ENCODE assay signal across 11 cellular contexts in genomic region chr4:183074288-183074990, GRCh38. TPM values are rescaled to one million over a fixed set of nuclear protein-coding genes. Genes with fewer than 3 reads are reported as not detected.
A peak's percentile ranks its signal among the peaks of the same experiment; 100 is the strongest.
DNase-seq lines count a peak whose midpoint lies in the region; ATAC-seq, FAIRE-seq and TF ChIP-seq lines count a peak whose summit lies in the region.
"Had no signal": no experiment of that assay in that cellular context is flagged by ENCODE, and none has a peak within 500 bp of the region (broad histone marks: within the 10 kb centered on the region; RNA-seq: fewer than 3 reads in every experiment).

No MANE protein-coding gene starts in this region.

- ATAC-seq in HepG2 (no peak; the same call in 2 of the 3 replicates), right lobe of liver (no peak), K562 (no peak), mucosa of descending colon (no peak)

- DNase-seq in HepG2 (ENCODE audit: low spot score) (peak; percentile 31), right lobe of liver (no peak), K562 (ENCODE audit: extremely low read depth in 1 of 4, low spot score in 3 of 4) (no peak), left kidney (ENCODE audit: low read depth, low spot score) (peak; percentile 35), ecto neural progenitor cell (ENCODE audit: low spot score) (no peak), mucosa of descending colon (no peak), immature natural killer cell (no peak)
- no peak for DNase-seq in stimulated activated CD4-positive, alpha-beta T cell treated with anti-CD3 and anti-CD28 coated beads, Interleukin-15, amount 100 ng/mL, for 24 hours

- no peaks in the 10 kb centered on the region for H4K20me1 ChIP-seq in HepG2 (ENCODE audit: insufficient read depth, low read length)
- H4K20me1 ChIP-seq in K562 (replicated peaks; ENCODE audit: control insufficient read depth, insufficient read depth, low read length): no peaks in the 10 kb centered on the region

- H3K4me1 ChIP-seq in HepG2 (ENCODE audit: insufficient read depth, low read length): peaks cover 63% of the 10 kb centered on the region
- peaks cover 0 to 17% (median 0%) of the 10 kb centered on the region in 4 donors for H3K4me1 ChIP-seq in right lobe of liver
- H3K4me1 ChIP-seq in K562 (replicated peaks in 1 of 2; ENCODE audit: control insufficient read depth in 2 of 2, insufficient read depth in 2 of 2, low read length in 2 of 2): no peaks in the 10 kb centered on the region
- H3K4me1 ChIP-seq in mucosa of descending colon (ENCODE audit: low read depth): no peaks in the 10 kb centered on the region

- H3K79me2 ChIP-seq in HepG2 (ENCODE audit: insufficient read depth, low read length): no peaks in the 10 kb centered on the region
- no peaks in the 10 kb centered on the region for H3K79me2 ChIP-seq in K562 (ENCODE audit: control insufficient read depth, insufficient read depth, low read length)

- peaks cover 2 to 7% (median 4%) of the 10 kb centered on the region in 3 donors for H3K27me3 Mint-ChIP-seq in immature natural killer cell (ENCODE audit: low read depth in 3 of 3)

- TF ChIP-seq RAD21 in HepG2 (CRISPR knock-in tag; IDR thresholded peaks at IDR 0.05): no peak
- no peak for TF ChIP-seq RAD21 in K562 (CRISPR knock-in tag; conservative IDR thresholded peaks at IDR 0.05 in 1 of 2, IDR thresholded peaks at IDR 0.05 in 1 of 2)

- BruUV-seq in HepG2 (replicated peaks; lab: Mats Ljungman, UMichigan): no TSS peak
- no TSS peak for BruUV-seq in K562 (replicated peaks; lab: Mats Ljungman, UMichigan)

- H3K27me3 ChIP-seq in HepG2 (ENCODE audit: control insufficient read depth in 1 of 2, insufficient read depth in 2 of 2, low read length in 2 of 2): no peaks in the 10 kb centered on the region; a peak in 1 of 5 replicates
- no peaks in the 10 kb centered on the region for H3K27me3 ChIP-seq in right lobe of liver
- H3K27me3 ChIP-seq in K562 (ENCODE audit: control insufficient read depth in 2 of 2, insufficient read depth in 2 of 2, low read length in 2 of 2): no peaks in the 10 kb centered on the region

- H3K4me2 ChIP-seq in HepG2 (ENCODE audit: low read depth, low read length): peak overlapping the region; percentile 40; the same call in 1 of the 2 replicates
- H3K4me2 ChIP-seq in K562 (ENCODE audit: insufficient read depth, low read length): no peak overlapping the region
- H3K4me2 ChIP-seq: PC-9 had no signal

- no peak overlapping the region for H3K27ac Mint-ChIP-seq in immature natural killer cell
- H3K27ac Mint-ChIP-seq: nephron had no signal

- no peak for TF ChIP-seq EP300 in HepG2 (IDR thresholded peaks at IDR 0.05; ENCODE audit: low read depth in 2 of 2, low read length in 2 of 2)
- TF ChIP-seq EP300 in HepG2 (CRISPR knock-in tag; IDR thresholded peaks at IDR 0.05; ENCODE audit: borderline replicate concordance): no peak
- TF ChIP-seq EP300 in K562 (IDR thresholded peaks at IDR 0.05; ENCODE audit: low read length): no peak

- H3K4me3 Mint-ChIP-seq in immature natural killer cell: no peak overlapping the region
- H3K4me3 Mint-ChIP-seq: nephron had no signal

- H3K9me3 Mint-ChIP-seq in immature natural killer cell: no peaks in the 10 kb centered on the region

- no peaks in the 10 kb centered on the region for H3K4me1 Mint-ChIP-seq in immature natural killer cell

- H3K9me3 ChIP-seq in HepG2 (ENCODE audit: low read length) (no peaks in the 10 kb centered on the region), right lobe of liver (no peaks in the 10 kb centered on the region), K562 (replicated peaks; ENCODE audit: control insufficient read depth, insufficient read depth, low read depth, low read length) (no peaks in the 10 kb centered on the region), mucosa of descending colon (no peaks in the 10 kb centered on the region)

- CTCF ChIA-PET in HepG2 (lab: Yijun Ruan, JAX; ENCODE audit: low intra/inter-chr PET ratio, low total read pairs) (interaction anchor here (1.0 to 4.3 kb wide), 4 partner anchors 25 to 187 kb away, joined by 3 to 69 read pairs (median 16); partner anchors contain the start of gene WWC2), K562 (lab: Yijun Ruan, JAX; ENCODE audit: low intra/inter-chr PET ratio) (interaction anchor here (0.7 to 4.8 kb wide), 4 partner anchors 176 to 188 kb away, joined by 4 to 44 read pairs (median 20); no protein-coding TSS in a partner anchor)

- H3K4me3 ChIP-seq in HepG2 (replicated peaks in 1 of 3; ENCODE audit: insufficient read depth in 1 of 3, low read depth in 2 of 3, low read length in 3 of 3) (no peak overlapping the region; a peak in 1 of 6 replicates), right lobe of liver (no peak overlapping the region), K562 (no peak overlapping the region), mucosa of descending colon (no peak overlapping the region)
- H3K4me3 ChIP-seq: PC-9 had no signal

- H3K9ac ChIP-seq in HepG2 (ENCODE audit: insufficient read depth, low read depth, low read length): no peak overlapping the region
- H3K9ac ChIP-seq in K562 (ENCODE audit: insufficient read depth in 1 of 2, low read depth in 2 of 2, low read length in 2 of 2): no peak overlapping the region

- FAIRE-seq in HepG2 (lab: Jason Lieb, UNC) (no peak), K562 (lab: Jason Lieb, UNC) (peak; percentile 37)

- H3K9me1 ChIP-seq in K562 (ENCODE audit: control insufficient read depth, insufficient read depth, low read length): no peaks in the 10 kb centered on the region

- WGBS in HepG2 (ENCODE audit: low lambda C conversion rate): 86% methylated on average over 7 of the region's 7 CpGs
- 77% methylated on average over 7 of the region's 7 CpGs for WGBS in right lobe of liver (ENCODE audit: insufficient coverage, low coverage, low lambda C conversion rate, missing lambda C conversion rate)
- 23% methylated on average over 7 of the region's 7 CpGs for WGBS in K562 (ENCODE audit: insufficient coverage, low coverage, missing lambda C conversion rate)

- H3K36me3 Mint-ChIP-seq in immature natural killer cell: no peaks in the 10 kb centered on the region

- POLR2A ChIA-PET in HepG2 (lab: Yijun Ruan, JAX): interaction anchor here (3.5 kb wide), 1 partner anchor 24 kb away, joined by 11 read pairs; the partner anchor contains the start of gene WWC2
- POLR2A ChIA-PET in K562 (lab: Yijun Ruan, JAX): no interaction called here

- no peak for TF ChIP-seq CTCF in HepG2 (CRISPR knock-in tag; IDR thresholded peaks at IDR 0.05)
- no peak for TF ChIP-seq CTCF in right lobe of liver (IDR thresholded peaks at IDR 0.05)
- TF ChIP-seq CTCF in K562 (IDR thresholded peaks at IDR 0.05 in 2 of 3, conservative IDR thresholded peaks at IDR 0.05 in 1 of 3; ENCODE audit: insufficient read depth in 2 of 3, low read depth in 1 of 3, low read length in 3 of 3): no peak
- TF ChIP-seq CTCF in mucosa of descending colon (IDR thresholded peaks at IDR 0.05): no peak

- no peak overlapping the region for H3K27ac ChIP-seq in HepG2 (ENCODE audit: extremely low read length, insufficient read depth, low read length)
- no peak overlapping the region for H3K27ac ChIP-seq in right lobe of liver
- H3K27ac ChIP-seq in K562 (ENCODE audit: extremely low read depth, low read depth, low read length): no peak overlapping the region
- H3K27ac ChIP-seq: PC-9, WERI-Rb-1 had no signal

- intact Hi-C loops in HepG2 (cut with micrococcal nuclease; ENCODE audit: unreplicated experiment) (loop anchor here (5.0 to 10.0 kb wide), 2 partner anchors 38 to 330 kb away; no protein-coding TSS in a partner anchor), right lobe of liver (cut with DNase I) (loop anchor here (5.0 to 10.0 kb wide), 2 partner anchors 188 to 190 kb away; no protein-coding TSS in a partner anchor), K562 (cut with micrococcal nuclease) (loop anchor here (5.0 kb wide), 2 partner anchors 67 to 68 kb away; no protein-coding TSS in a partner anchor), mucosa of descending colon (cut with DNase I, micrococcal nuclease) (loop anchor here (5.0 kb wide), 1 partner anchor 188 kb away; no protein-coding TSS in a partner anchor)

- in situ Hi-C loops in HepG2 (cut with HindIII; ENCODE audit: extremely low pct_ligation_motif_present, low pct_unique_long_range_greater_than_20kb): loop anchor here (5.0 to 25.0 kb wide), 2 partner anchors 183 to 338 kb away; no protein-coding TSS in a partner anchor
- in situ Hi-C loops in K562 (cut with MboI): loop anchor here (5.0 to 10.0 kb wide), 3 partner anchors 142 to 330 kb away; no protein-coding TSS in a partner anchor

- no peak overlapping the region for H2AFZ ChIP-seq in HepG2 (ENCODE audit: low read length)
- H2AFZ ChIP-seq in K562 (ENCODE audit: low read depth, low read length): no peak overlapping the region
- H2AFZ ChIP-seq: PC-9 had no signal

- H3K36me3 ChIP-seq in HepG2 (replicated peaks in 1 of 2; ENCODE audit: control insufficient read depth in 1 of 2, insufficient read depth in 2 of 2, low read length in 2 of 2) (no peaks in the 10 kb centered on the region), right lobe of liver (no peaks in the 10 kb centered on the region), K562 (ENCODE audit: control insufficient read depth, insufficient read depth, low read length) (no peaks in the 10 kb centered on the region), mucosa of descending colon (ENCODE audit: low read depth) (no peaks in the 10 kb centered on the region)
- H3K36me3 ChIP-seq: WERI-Rb-1 had no signal

- no peak for TF ChIP-seq POLR2A in HepG2 (IDR thresholded peaks at IDR 0.05; ENCODE audit: insufficient read depth in 1 of 2, low read depth in 2 of 2, low read length in 2 of 2)
- no peak for TF ChIP-seq POLR2A in right lobe of liver (IDR thresholded peaks at IDR 0.05)
- TF ChIP-seq POLR2A in K562 (conservative IDR thresholded peaks at IDR 0.05): no peak

RNA-seq across cellular contexts. Expression of gene WWC2, which starts 24.6 kb away (rescaled TPM):
- total RNA-seq in HepG2 (2016; rRNA removed; fragmentation: Illumina TruSeq; extraction: Trizol) (40.0 and 44.6 TPM in 2 replicates), right lobe of liver (10 to 100 TPM; 19.5 to 48.9 (median 34.4) TPM), K562 (2014; rRNA removed) (19.3 and 21.1 TPM in 2 replicates), K562 (2014; rRNA removed; fragmentation: Illumina TruSeq; extraction: Trizol) (21.6 and 25.9 TPM in 2 replicates), K562 (2015; rRNA removed; fragmentation: Illumina TruSeq; extraction: Trizol) (23.8 and 25.5 TPM in 2 replicates), K562 (2021) (36.8 and 39.4 TPM in 2 replicates), mucosa of descending colon (10 to 100 TPM in 1 of 3 donors, 1 to 10 TPM in 2; 6.4 to 31.2 (median 7.7) TPM)
- total RNA-seq in HepG2 (2016; cell fraction: cytosol; rRNA removed; fragmentation: Illumina TruSeq; extraction: Trizol; ENCODE audit: low read depth): 9.4 and 9.9 TPM in 2 replicates
- total RNA-seq in HepG2 (2016; cell fraction: insoluble cytoplasmic fraction; rRNA removed; fragmentation: Illumina TruSeq; extraction: Trizol): 39.3 and 44.7 TPM in 2 replicates
- total RNA-seq in HepG2 (2016; cell fraction: membrane; rRNA removed; fragmentation: Illumina TruSeq; extraction: Trizol): 20.4 and 25.6 TPM in 2 replicates
- 53.6 and 60.5 TPM in 2 replicates for total RNA-seq in HepG2 (2016; cell fraction: nucleus; rRNA removed; fragmentation: Illumina TruSeq; extraction: Trizol)
- polyA plus RNA-seq in HepG2 (2011; rRNA removed) (39.9 and 50.1 TPM in 2 replicates), K562 (2011; rRNA removed) (3.7 and 11.8 TPM in 2 replicates), K562 (2014; fragmentation: Illumina TruSeq; extraction: Trizol) (18.9 and 19.6 TPM in 2 replicates), K562 (2014; fragmentation: Nextera tagmentation; extraction: Ambion mirVana) (1 to 10 TPM; 3.9 to 5.6 TPM), K562 (2014; rRNA removed) (13.1 and 13.6 TPM in 2 replicates), immature natural killer cell (1 to 10 TPM in 1 of 3 donors, under 1 TPM in 2; 0.13 to 3.7 (median 0.78) TPM)
- polyA plus RNA-seq in HepG2 (2011; cell fraction: cytosol; rRNA removed): 28.1 and 30.9 TPM in 2 replicates
- 89.9 and 101 TPM in 2 replicates for polyA plus RNA-seq in HepG2 (2011; cell fraction: nucleus; rRNA removed)
- polyA plus RNA-seq in HepG2 (2012): 43.9 and 54.9 TPM in 2 replicates
- 0.82 and 1.0 TPM in 2 replicates for polyA plus RNA-seq in HepG2 (2016; cell fraction: cytosol; fragmentation: Illumina TruSeq; extraction: Trizol; ENCODE audit: low read depth)
- polyA plus RNA-seq in HepG2 (2016; cell fraction: insoluble cytoplasmic fraction; fragmentation: Illumina TruSeq; extraction: Trizol; ENCODE audit: low read depth): 26.2 and 27.1 TPM in 2 replicates
- polyA plus RNA-seq in HepG2 (2016; cell fraction: membrane; fragmentation: Illumina TruSeq; extraction: Trizol; ENCODE audit: low read depth): 5.2 and 6.2 TPM in 2 replicates
- polyA plus RNA-seq in HepG2 (2016; cell fraction: nucleus; fragmentation: Illumina TruSeq; extraction: Trizol; ENCODE audit: insufficient read depth, low read depth): 41.4 and 50.5 TPM in 2 replicates
- 11.7 and 43.0 TPM in 2 replicates for polyA minus RNA-seq in HepG2 (2011; rRNA and poly(A)+ RNA removed; ENCODE audit: low replicate concordance)
- polyA minus RNA-seq in HepG2 (2011; cell fraction: cytosol; rRNA and poly(A)+ RNA removed): 33.9 and 36.8 TPM in 2 replicates
- polyA minus RNA-seq in HepG2 (2011; cell fraction: nucleus; rRNA and poly(A)+ RNA removed): 200 and 232 TPM in 2 replicates
- total RNA-seq in K562 (2011; cell fraction: chromatin; rRNA removed; ENCODE audit: low replicate concordance): 4.6 and 29.4 TPM in 2 replicates
- 2.0 and 3.8 TPM in 2 replicates for total RNA-seq in K562 (2011; cell fraction: nucleolus; rRNA removed)
- 9.3 and 9.9 TPM in 2 replicates for total RNA-seq in K562 (2011; cell fraction: nucleoplasm; rRNA removed)
- 1.2 and 6.5 TPM in 2 replicates for polyA plus RNA-seq in K562 (2011; cell fraction: cytosol; rRNA removed)
- polyA plus RNA-seq in K562 (2011; cell fraction: nucleus; rRNA removed): 5.6 and 25.8 TPM in 2 replicates
- polyA plus RNA-seq in K562 (2012): 11.4 and 14.0 TPM in 2 replicates
- polyA minus RNA-seq in K562 (2011; rRNA and poly(A)+ RNA removed): 5.0 and 26.1 TPM in 2 replicates
- 2.3 and 15.6 TPM in 2 replicates for polyA minus RNA-seq in K562 (2011; cell fraction: cytosol; rRNA and poly(A)+ RNA removed)
- polyA minus RNA-seq in K562 (2011; cell fraction: nucleus; rRNA and poly(A)+ RNA removed): 5.1 and 31.1 TPM in 2 replicates

Comparison
In these comparisons a context has a peak if more than half of its experiments do, and no peak if none do; other contexts are left out.
1. DNase-seq: peak in HepG2 (single experiment) and left kidney (single experiment); none in right lobe of liver (0 of 3), K562 (0 of 4), ecto neural progenitor cell (single experiment), mucosa of descending colon (0 of 3), stimulated activated CD4-positive, alpha-beta T cell treated with anti-CD3 and anti-CD28 coated beads, Interleukin-15, amount 100 ng/mL, for 24 hours (single experiment) and immature natural killer cell (0 of 3).
2. Of the 241 proteins assayed by ChIP-seq in both HepG2 and K562: peak only in HepG2: CEBPB; only in K562: none; in both: none; in neither: 240.